1 cellular context compared by ENCODE assay signal in the genomic region with DNA sequence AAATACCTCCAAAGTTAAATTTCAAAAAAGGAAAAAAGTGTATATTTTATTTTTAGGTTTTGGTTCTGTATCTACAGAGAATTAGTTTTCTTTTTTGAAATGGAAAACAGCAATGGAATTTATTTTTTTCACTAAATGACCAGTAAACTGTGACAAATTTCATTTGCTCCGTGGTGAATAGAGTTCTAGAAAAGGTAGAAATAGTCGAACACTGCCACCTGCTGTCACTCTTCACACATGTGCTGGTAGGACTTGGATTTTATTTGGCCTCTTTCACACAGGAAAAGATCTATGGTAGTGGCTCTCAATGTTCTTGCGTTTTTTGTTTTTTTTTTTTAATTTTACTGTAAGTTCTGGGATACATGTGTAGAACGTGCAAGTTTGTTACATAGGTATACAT.
TF ChIP-seq lines count a peak whose summit lies in the region.

No MANE protein-coding gene starts in this region.

TF ChIP-seq in HepG2, 621 proteins besides CTCF, POLR2A, EP300 and RAD21 (continued from another document):
- no peak for TF ChIP-seq ZBTB43 (CRISPR knock-in tag; conservative IDR thresholded peaks at IDR 0.05)
- TF ChIP-seq CCAR2 (optimal IDR thresholded peaks at IDR 0.05; ENCODE audit: low read depth, low read length), result no peak
- no peak for TF ChIP-seq PHF8 (CRISPR knock-in tag; IDR thresholded peaks at IDR 0.05)
- no peak for TF ChIP-seq ZNF615 (CRISPR knock-in tag; IDR thresholded peaks at IDR 0.05; ENCODE audit: borderline replicate concordance)
- no peak for TF ChIP-seq MED1 (CRISPR knock-in tag; IDR thresholded peaks at IDR 0.05)
- TF ChIP-seq MNT (IDR thresholded peaks at IDR 0.05), result peak; percentile 94
- TF ChIP-seq STAG1 (CRISPR knock-in tag; IDR thresholded peaks at IDR 0.05), result peak; percentile 79
- TF ChIP-seq, protein P1, sequence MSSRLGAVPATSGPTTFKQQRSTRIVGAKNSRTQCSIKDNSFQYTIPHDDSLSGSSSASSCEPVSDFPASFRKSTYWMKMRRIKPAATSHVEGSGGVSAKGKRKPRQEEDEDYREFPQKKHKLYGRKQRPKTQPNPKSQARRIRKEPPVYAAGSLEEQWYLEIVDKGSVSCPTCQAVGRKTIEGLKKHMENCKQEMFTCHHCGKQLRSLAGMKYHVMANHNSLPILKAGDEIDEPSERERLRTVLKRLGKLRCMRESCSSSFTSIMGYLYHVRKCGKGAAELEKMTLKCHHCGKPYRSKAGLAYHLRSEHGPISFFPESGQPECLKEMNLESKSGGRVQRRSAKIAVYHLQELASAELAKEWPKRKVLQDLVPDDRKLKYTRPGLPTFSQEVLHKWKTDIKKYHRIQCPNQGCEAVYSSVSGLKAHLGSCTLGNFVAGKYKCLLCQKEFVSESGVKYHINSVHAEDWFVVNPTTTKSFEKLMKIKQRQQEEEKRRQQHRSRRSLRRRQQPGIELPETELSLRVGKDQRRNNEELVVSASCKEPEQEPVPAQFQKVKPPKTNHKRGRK (CRISPR knock-in tag; IDR thresholded peaks at IDR 0.05), result no peak
- peak; percentile 78 for TF ChIP-seq SMC3 (IDR thresholded peaks at IDR 0.05; ENCODE audit: low read length)
- TF ChIP-seq NCOA1 (CRISPR knock-in tag; IDR thresholded peaks at IDR 0.05), result no peak
- no peak for TF ChIP-seq ZNF768 (CRISPR knock-in tag; IDR thresholded peaks at IDR 0.05)
